8 cellular contexts compared by ENCODE assay signal in genomic region chr20:48920527-48921167, GRCh38. TPM values are rescaled to one million over a fixed set of nuclear protein-coding genes. Genes with fewer than 3 reads are reported as not detected.
DNase-seq lines count a peak whose midpoint lies in the region; TF ChIP-seq lines count a peak whose summit lies in the region.

No MANE protein-coding gene starts in this region.

- BruUV-seq in Calu3 (replicated peaks; lab: Mats Ljungman, UMichigan): no TSS peak

- TF ChIP-seq POLR2A in esophagus squamous epithelium (IDR thresholded peaks at IDR 0.05): no peak

- H3K36me3 ChIP-seq in SJSA1: peaks cover 7% of the 10 kb centered on the region
- no peaks in the 10 kb centered on the region for H3K36me3 ChIP-seq in esophagus squamous epithelium

- peak overlapping the region; percentile 96 for H3K4me3 ChIP-seq in SJSA1
- H3K4me3 ChIP-seq in esophagus squamous epithelium: peak overlapping the region; percentile 76 to 98 (median 93)

- H3K4me1 ChIP-seq in SJSA1 (replicated peaks) (peaks cover 10% of the 10 kb centered on the region), esophagus squamous epithelium (peaks cover 15 to 49% (median 30%) of the 10 kb centered on the region in 3 donors)

- TF ChIP-seq CTCF in Calu3 (IDR thresholded peaks at IDR 0.05; ENCODE audit: unreplicated experiment) (no peak), esophagus squamous epithelium (IDR thresholded peaks at IDR 0.05) (no peak), progenitor cell of endocrine pancreas (IDR thresholded peaks at IDR 0.05; ENCODE audit: unreplicated experiment) (no peak)

- H3K36me3 Mint-ChIP-seq in Calu3 (ENCODE audit: insufficient read depth, unreplicated experiment) (peaks cover 37% of the 10 kb centered on the region), progenitor cell of endocrine pancreas (ENCODE audit: insufficient read depth) (no peaks in the 10 kb centered on the region)

- peak overlapping the region; percentile 85 for H3K27ac Mint-ChIP-seq in Calu3 (ENCODE audit: unreplicated experiment)
- H3K27ac Mint-ChIP-seq in progenitor cell of endocrine pancreas: peak overlapping the region; percentile 90

- peak overlapping the region; percentile 78 for H3K4me3 Mint-ChIP-seq in Calu3 (ENCODE audit: low read depth, unreplicated experiment)
- H3K4me3 Mint-ChIP-seq in progenitor cell of endocrine pancreas (ENCODE audit: low read depth): peak overlapping the region; percentile 87

- no peaks in the 10 kb centered on the region for H3K27me3 Mint-ChIP-seq in Calu3 (ENCODE audit: unreplicated experiment)
- no peaks in the 10 kb centered on the region for H3K27me3 Mint-ChIP-seq in progenitor cell of endocrine pancreas

- WGBS in esophagus squamous epithelium, 2 donors: 17 to 22% methylated on average over 8 to 10 of the region's 10 CpGs

- H3K9me3 ChIP-seq in SJSA1 (replicated peaks) (no peaks in the 10 kb centered on the region; the same call in 1 of the 2 replicates), esophagus squamous epithelium (no peaks in the 10 kb centered on the region)

- DNase-seq in Calu3 (no peak), SJSA1 (ENCODE audit: low read depth in 1 of 2, low spot score in 2 of 2) (no peak), esophagus squamous epithelium (lab: John Stamatoyannopoulos, UW) (no peak), progenitor cell of endocrine pancreas (ENCODE audit: low spot score, unreplicated experiment) (no peak), COR-L47 (lab: John Stamatoyannopoulos, UW) (no peak), caudate nucleus (lab: John Stamatoyannopoulos, UW) (no peak), NCI-H2081 treated with DMSO at 0.1 percent for 48 hours (lab: John Stamatoyannopoulos, UW) (no peak), HuH-7 (ENCODE audit: low spot score) (no peak)

- no peaks in the 10 kb centered on the region for H3K27me3 ChIP-seq in SJSA1 (replicated peaks)
- no peaks in the 10 kb centered on the region for H3K27me3 ChIP-seq in esophagus squamous epithelium

- no peak overlapping the region; the same call in 1 of the 2 replicates for H3K27ac ChIP-seq in SJSA1
- H3K27ac ChIP-seq in esophagus squamous epithelium: peak overlapping the region; percentile 95 to 99 (median 97)
- H3K27ac ChIP-seq in caudate nucleus (ENCODE audit: low read depth, low read length): no peak overlapping the region

- H3K9me3 Mint-ChIP-seq in Calu3 (ENCODE audit: low read depth, unreplicated experiment): no peaks in the 10 kb centered on the region
- H3K9me3 Mint-ChIP-seq in progenitor cell of endocrine pancreas (ENCODE audit: low read depth): peaks cover 2% of the 10 kb centered on the region

- H3K4me1 Mint-ChIP-seq in Calu3 (ENCODE audit: low read depth, unreplicated experiment) (peaks cover 36% of the 10 kb centered on the region), progenitor cell of endocrine pancreas (ENCODE audit: low read depth) (peaks cover 30% of the 10 kb centered on the region)

- intact Hi-C loops in Calu3 (cut with micrococcal nuclease; ENCODE audit: unreplicated experiment): loop anchor here (5.0 kb wide), 1 partner anchor 433 kb away; no protein-coding TSS in a partner anchor
- intact Hi-C loops in esophagus squamous epithelium (cut with DNase I): no loop called here

- CTCF ChIA-PET in Calu3 (lab: Charles Lee): no interaction called here

RNA-seq across cellular contexts. Expression of gene ARFGEF2, which starts 0.9 kb away (rescaled TPM):
- total RNA-seq in Calu3 (2022) (55.0 and 59.2 TPM in 2 replicates), esophagus squamous epithelium (10 to 100 TPM; 23.7 to 37.0 (median 28.1) TPM), progenitor cell of endocrine pancreas (22.9 and 24.6 TPM in 2 replicates)
- 21.9 and 32.9 TPM in 2 replicates for total RNA-seq in SJSA1 (2014; rRNA removed; shearing (Covaris generic))

Comparison
In these comparisons a context has a peak if more than half of its experiments do, and no peak if none do; other contexts are left out.
1. H3K27ac ChIP-seq: peak in esophagus squamous epithelium (4 of 4); none in SJSA1 (single experiment) and caudate nucleus (single experiment).